9 cellular contexts compared by ENCODE assay signal in genomic region chr6:14476793-14477531, GRCh38.
DNase-seq lines count a peak whose midpoint lies in the region; ATAC-seq, FAIRE-seq and TF ChIP-seq lines count a peak whose summit lies in the region.
"Had no signal": no experiment of that assay in that cellular context is flagged by ENCODE, and none has a peak within 500 bp of the region (broad histone marks: within the 10 kb centered on the region; RNA-seq: fewer than 3 reads in every experiment).

No MANE protein-coding gene starts in this region.

- H3K4ac ChIP-seq in mesenchymal stem cell (ENCODE audit: low read depth in 1 of 2, low read length in 2 of 2), result peak overlapping the region in 1 of 2 experiments; percentile 27

- H2AK5ac ChIP-seq in mesenchymal stem cell (ENCODE audit: low read length, severe bottlenecking), result peak overlapping the region; percentile 98

- WGBS in mesenchymal stem cell, result 13% methylated on average over 8 of the region's 12 CpGs

- H3K4me3 ChIP-seq in duodenal mucosa (ENCODE audit: low read depth in 1 of 2, low read length in 2 of 2), result no peak overlapping the region
- H3K4me3 ChIP-seq in mesenchymal stem cell (ENCODE audit: insufficient read depth in 1 of 2, low read depth in 1 of 2, low read length in 2 of 2), result peak overlapping the region in 1 of 2 experiments; percentile 65
- no peak overlapping the region for H3K4me3 ChIP-seq in uterus

- no peak for FAIRE-seq in D721Med (lab: Jason Lieb, UNC)

- no peak overlapping the region for H3K4me3 Mint-ChIP-seq in activated CD4-positive, alpha-beta T cell treated with anti-CD3 and anti-CD28 coated beads, Interleukin-2, amount 10 ng/mL, durations not matched to agents 24 days and 14 days
- H3K4me3 Mint-ChIP-seq in activated CD4-positive, alpha-beta T cell treated with anti-CD3 and anti-CD28 coated beads, Interleukin-2, amount 10 ng/mL, durations not matched to agents 7 days and 5 days, result no peak overlapping the region

- no peak overlapping the region for H2BK120ac ChIP-seq in mesenchymal stem cell (ENCODE audit: low read depth, low read length)

- peaks cover 3% of the 10 kb centered on the region for H3K36me3 Mint-ChIP-seq in activated CD4-positive, alpha-beta T cell treated with anti-CD3 and anti-CD28 coated beads, Interleukin-2, amount 10 ng/mL, durations not matched to agents 24 days and 14 days (ENCODE audit: low read depth)
- no peaks in the 10 kb centered on the region for H3K36me3 Mint-ChIP-seq in activated CD4-positive, alpha-beta T cell treated with anti-CD3 and anti-CD28 coated beads, Interleukin-2, amount 10 ng/mL, durations not matched to agents 7 days and 5 days (ENCODE audit: low read depth)

- H3K27me3 ChIP-seq in duodenal mucosa (ENCODE audit: control insufficient read depth in 1 of 2, insufficient read depth in 2 of 2, low read length in 2 of 2) (peaks cover 0 to 3% of the 10 kb centered on the region in 2 donors), mesenchymal stem cell (ENCODE audit: control insufficient read depth in 1 of 2, insufficient read depth in 1 of 2, low read length in 2 of 2) (no peaks in the 10 kb centered on the region), uterus (no peaks in the 10 kb centered on the region)

- H3K4me1 Mint-ChIP-seq in activated CD4-positive, alpha-beta T cell treated with anti-CD3 and anti-CD28 coated beads, Interleukin-2, amount 10 ng/mL, durations not matched to agents 24 days and 14 days, result peaks cover 8% of the 10 kb centered on the region
- no peaks in the 10 kb centered on the region for H3K4me1 Mint-ChIP-seq in activated CD4-positive, alpha-beta T cell treated with anti-CD3 and anti-CD28 coated beads, Interleukin-2, amount 10 ng/mL, durations not matched to agents 7 days and 5 days

- H3K27me3 Mint-ChIP-seq in activated CD4-positive, alpha-beta T cell treated with anti-CD3 and anti-CD28 coated beads, Interleukin-2, amount 10 ng/mL, durations not matched to agents 24 days and 14 days, result no peaks in the 10 kb centered on the region
- no peaks in the 10 kb centered on the region for H3K27me3 Mint-ChIP-seq in activated CD4-positive, alpha-beta T cell treated with anti-CD3 and anti-CD28 coated beads, Interleukin-2, amount 10 ng/mL, durations not matched to agents 7 days and 5 days

- peaks cover 6% of the 10 kb centered on the region for H3K9me3 Mint-ChIP-seq in activated CD4-positive, alpha-beta T cell treated with anti-CD3 and anti-CD28 coated beads, Interleukin-2, amount 10 ng/mL, durations not matched to agents 24 days and 14 days
- peaks cover 11% of the 10 kb centered on the region for H3K9me3 Mint-ChIP-seq in activated CD4-positive, alpha-beta T cell treated with anti-CD3 and anti-CD28 coated beads, Interleukin-2, amount 10 ng/mL, durations not matched to agents 7 days and 5 days

- H3K4me1 ChIP-seq in duodenal mucosa (ENCODE audit: control insufficient read depth in 1 of 2, insufficient read depth in 2 of 2, low read length in 2 of 2), result peaks cover 0 to 6% of the 10 kb centered on the region in 2 donors
- H3K4me1 ChIP-seq in mesenchymal stem cell (ENCODE audit: control insufficient read depth, insufficient read depth, low read depth, low read length), result peaks cover 19% of the 10 kb centered on the region
- H3K4me1 ChIP-seq in uterus, result no peaks in the 10 kb centered on the region

- peak overlapping the region in 1 of 2 experiments; percentile 45 for H2BK12ac ChIP-seq in mesenchymal stem cell (ENCODE audit: low read length in 2 of 2)

- peak overlapping the region; percentile 64 for H3K27ac ChIP-seq in duodenal mucosa (ENCODE audit: low read depth, low read length)
- H3K27ac ChIP-seq in mesenchymal stem cell (ENCODE audit: low read length, poor library complexity, severe bottlenecking), result peak overlapping the region; percentile 74
- peak overlapping the region; percentile 84 to 90 for H3K27ac ChIP-seq in uterus

- peak overlapping the region; percentile 52 for H3K4me2 ChIP-seq in mesenchymal stem cell (ENCODE audit: low read length, poor library complexity, severe bottlenecking)

- H3K14ac ChIP-seq in mesenchymal stem cell (ENCODE audit: low read length in 2 of 2), result no peak overlapping the region

- TF ChIP-seq CTCF in uterus (IDR thresholded peaks at IDR 0.05) (peak in 1 of 4 experiments; percentile 2), D721Med (IDR thresholded peaks at IDR 0.05; ENCODE audit: insufficient read depth, missing control alignments) (no peak)

- H3K79me1 ChIP-seq in mesenchymal stem cell (replicated peaks; ENCODE audit: low read length, poor library complexity, severe bottlenecking), result no peaks in the 10 kb centered on the region

- DNase-seq in activated CD4-positive, alpha-beta T cell treated with anti-CD3 and anti-CD28 coated beads, Interleukin-2, amount 10 ng/mL, durations not matched to agents 24 days and 14 days, result peak; percentile 40
- DNase-seq in activated CD4-positive, alpha-beta T cell treated with anti-CD3 and anti-CD28 coated beads, Interleukin-2, amount 10 ng/mL, durations not matched to agents 7 days and 5 days, result no peak
- DNase-seq in mesenchymal stem cell (peak; percentile 98), uterus (peak; percentile 85 to 93), D721Med (ENCODE audit: insufficient read length, low spot score) (no peak), KG1 (lab: John Stamatoyannopoulos, UW) (no peak)
- DNase-seq: activated CD8-positive, alpha-beta memory T cell treated with anti-CD3 and anti-CD28 coated beads, Interleukin-2, amount 50 U/mL, for 4 hours had no signal

- no peak overlapping the region for H4K8ac ChIP-seq in mesenchymal stem cell (ENCODE audit: low read length)

- H3K27ac Mint-ChIP-seq in activated CD4-positive, alpha-beta T cell treated with anti-CD3 and anti-CD28 coated beads, Interleukin-2, amount 10 ng/mL, durations not matched to agents 24 days and 14 days, result no peak overlapping the region
- H3K27ac Mint-ChIP-seq in activated CD4-positive, alpha-beta T cell treated with anti-CD3 and anti-CD28 coated beads, Interleukin-2, amount 10 ng/mL, durations not matched to agents 7 days and 5 days, result no peak overlapping the region

- H2BK5ac ChIP-seq in mesenchymal stem cell (ENCODE audit: low read depth, low read length, poor library complexity, severe bottlenecking), result peak overlapping the region; percentile 24

- CTCF ChIA-PET in activated CD4-positive, alpha-beta T cell treated with anti-CD3 and anti-CD28 coated beads, Interleukin-2, amount 10 ng/mL, durations not matched to agents 7 days and 5 days (lab: Charles Lee), result interaction anchor here (0.5 to 1.0 kb wide), 4 partner anchors 9 to 590 kb away, joined by 3 to 4 read pairs (median 3); no protein-coding TSS in a partner anchor

- H3K9ac ChIP-seq in duodenal mucosa (ENCODE audit: low read depth in 1 of 2, low read length in 2 of 2) (no peak overlapping the region), mesenchymal stem cell (ENCODE audit: low read length) (peak overlapping the region; percentile 40)

- peak overlapping the region; percentile 45 for H4K91ac ChIP-seq in mesenchymal stem cell (ENCODE audit: low read length)

- intact Hi-C loops in activated CD4-positive, alpha-beta T cell treated with anti-CD3 and anti-CD28 coated beads, Interleukin-2, amount 10 ng/mL, durations not matched to agents 24 days and 14 days (cut with micrococcal nuclease), result no loop called here
- intact Hi-C loops in uterus (cut with DNase I; ENCODE audit: low total_unique reads), result no loop called here

- no peak overlapping the region for H2AFZ ChIP-seq in mesenchymal stem cell (ENCODE audit: low read depth, low read length)

- no peak for ATAC-seq in HG02885 (IDR thresholded peaks at IDR 0.05; ENCODE audit: poor library complexity, unreplicated experiment)

- peak overlapping the region; percentile 46 to 69 for H3K18ac ChIP-seq in mesenchymal stem cell (ENCODE audit: low read depth in 1 of 2, low read length in 2 of 2)

- no peaks in the 10 kb centered on the region for H3K9me3 ChIP-seq in duodenal mucosa (ENCODE audit: control insufficient read depth in 1 of 2, low read length in 2 of 2)
- H3K9me3 ChIP-seq in mesenchymal stem cell (ENCODE audit: control insufficient read depth, low read length), result no peaks in the 10 kb centered on the region
- H3K9me3 ChIP-seq in uterus, result no peaks in the 10 kb centered on the region

- POLR2A ChIA-PET in activated CD4-positive, alpha-beta T cell treated with anti-CD3 and anti-CD28 coated beads, Interleukin-2, amount 10 ng/mL, durations not matched to agents 7 days and 5 days (lab: Charles Lee), result no interaction called here

- H3K36me3 ChIP-seq in duodenal mucosa (ENCODE audit: control insufficient read depth in 1 of 2, insufficient read depth in 2 of 2, low read length in 2 of 2) (no peaks in the 10 kb centered on the region), mesenchymal stem cell (ENCODE audit: control insufficient read depth in 1 of 2, insufficient read depth in 2 of 2, low read depth in 1 of 2, low read length in 2 of 2) (no peaks in the 10 kb centered on the region), uterus (no peaks in the 10 kb centered on the region)

- no peak for TF ChIP-seq POLR2A in uterus (IDR thresholded peaks at IDR 0.05)

- H2BK15ac ChIP-seq in mesenchymal stem cell (ENCODE audit: low read depth, poor library complexity, severe bottlenecking), result peak overlapping the region; percentile 80

- no peak overlapping the region for H3K23ac ChIP-seq in mesenchymal stem cell (ENCODE audit: low read length in 2 of 2)

Comparison
In these comparisons a context has a peak if more than half of its experiments do, and no peak if none do; other contexts are left out.
1. DNase-seq: peak in activated CD4-positive, alpha-beta T cell treated with anti-CD3 and anti-CD28 coated beads, Interleukin-2, amount 10 ng/mL, durations not matched to agents 24 days and 14 days (single experiment), mesenchymal stem cell (single experiment) and uterus (2 of 2); none in activated CD4-positive, alpha-beta T cell treated with anti-CD3 and anti-CD28 coated beads, Interleukin-2, amount 10 ng/mL, durations not matched to agents 7 days and 5 days (single experiment), D721Med (single experiment) and KG1 (single experiment).
2. Peak in every context shown above with its lines, with median percentiles within 50 percentile points of each other: H3K27ac ChIP-seq.